ENCODE assay signal across 12 cellular contexts in the genomic region with DNA sequence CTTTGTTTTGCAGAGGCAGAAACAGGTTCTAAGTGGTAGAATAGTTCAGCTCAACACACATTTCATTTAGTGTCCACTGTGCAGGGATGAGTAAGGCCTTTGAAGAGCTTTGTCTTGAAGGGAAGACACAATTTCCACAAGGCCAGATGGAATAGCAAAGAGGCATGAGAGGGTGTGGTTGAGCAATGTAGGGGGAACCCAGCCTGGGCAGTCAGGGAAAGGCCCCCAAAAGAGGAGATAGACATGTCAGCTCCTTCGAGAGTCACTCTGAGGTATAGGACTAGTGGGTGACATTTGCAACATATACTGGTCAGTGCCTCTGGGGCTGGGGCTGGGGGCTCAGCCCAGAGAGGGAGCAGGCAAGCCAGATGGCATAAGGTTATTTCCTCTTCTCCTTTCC. TPM values are rescaled to one million over a fixed set of nuclear protein-coding genes. Genes with fewer than 3 reads are reported as not detected.
DNase-seq lines count a peak whose midpoint lies in the region; ATAC-seq, FAIRE-seq and TF ChIP-seq lines count a peak whose summit lies in the region.
"Had no signal": no experiment of that assay in that cellular context is flagged by ENCODE, and none has a peak within 500 bp of the region (broad histone marks: within the 10 kb centered on the region; RNA-seq: fewer than 3 reads in every experiment).

No MANE protein-coding gene starts in this region.

- peak overlapping the region in 2 of 11 experiments; percentile 2 to 7; a peak in 2 of 22 replicates for H3K9ac ChIP-seq in BLaER1 treated with 17β-estradiol and CSF1 and Interleukin-3, amounts not matched to agents 10 nM and 100 nM
- no peak overlapping the region for H3K9ac ChIP-seq in endothelial cell of umbilical vein (replicated peaks; ENCODE audit: extremely low read depth, insufficient read depth, low read length)

- ATAC-seq in HG03039 (IDR thresholded peaks at IDR 0.05; ENCODE audit: unreplicated experiment) (no peak), HG03139 (IDR thresholded peaks at IDR 0.05; ENCODE audit: unreplicated experiment) (no peak)

- DNase-seq in HTR-8/SVneo (ENCODE audit: insufficient read length, low spot score): no peak
- no peak for DNase-seq in endothelial cell of umbilical vein (ENCODE audit: low read depth, low spot score)
- DNase-seq in inferior parietal cortex (ENCODE audit: extremely low spot score): no peak
- no peak for DNase-seq in NK-92 (lab: John Stamatoyannopoulos, UW; ENCODE audit: unreplicated experiment)
- DNase-seq: activated effector memory CD4-positive, alpha-beta T cell treated with Interleukin-2 at 50 U/mL for 16 hours; NCI-H187 treated with DMSO at 0.1 percent for 48 hours had no signal

- TF ChIP-seq POLR2A in endothelial cell of umbilical vein (IDR thresholded peaks at IDR 0.05; ENCODE audit: low read depth, low read length): no peak

- FAIRE-seq in HTR-8/SVneo (lab: Jason Lieb, UNC) (peak; percentile 51), endothelial cell of umbilical vein (lab: Jason Lieb, UNC) (no peak)
- FAIRE-seq: islet of Langerhans had no signal

- POLR2A ChIA-PET in endothelial cell of umbilical vein (lab: Charles Lee): no interaction called here

- intact Hi-C loops in endothelial cell of umbilical vein (cut with micrococcal nuclease): no loop called here

- peaks cover 91% of the 10 kb centered on the region for H3K79me2 ChIP-seq in endothelial cell of umbilical vein (ENCODE audit: control insufficient read depth, insufficient read depth, low read length)

- no TSS peak for BruUV-seq in endothelial cell of umbilical vein (replicated peaks; lab: Mats Ljungman, UMichigan)

- H2AFZ ChIP-seq in endothelial cell of umbilical vein (ENCODE audit: low read depth, low read length): no peak overlapping the region

- no peaks in the 10 kb centered on the region for H3K27me3 ChIP-seq in BLaER1 treated with 17β-estradiol and CSF1 and Interleukin-3, amounts not matched to agents 10 nM and 100 nM
- H3K27me3 ChIP-seq in endothelial cell of umbilical vein (ENCODE audit: control insufficient read depth in 2 of 2, insufficient read depth in 2 of 2, low read length in 2 of 2) (no peaks in the 10 kb centered on the region), neutrophil (no peaks in the 10 kb centered on the region)

- peak overlapping the region; percentile 18 to 100 (median 49); a peak in 17 of 22 replicates for H3K4me2 ChIP-seq in BLaER1 treated with 17β-estradiol and CSF1 and Interleukin-3, amounts not matched to agents 10 nM and 100 nM
- H3K4me2 ChIP-seq in endothelial cell of umbilical vein (ENCODE audit: insufficient read depth, low read length): peak overlapping the region; percentile 27

- H3K4me3 ChIP-seq in BLaER1 treated with 17β-estradiol and CSF1 and Interleukin-3, amounts not matched to agents 10 nM and 100 nM: no peak overlapping the region
- H3K4me3 ChIP-seq in endothelial cell of umbilical vein (replicated peaks in 1 of 3; ENCODE audit: insufficient read depth in 1 of 3, low read depth in 1 of 3, low read length in 3 of 3): no peak overlapping the region
- H3K4me3 ChIP-seq in neutrophil (ENCODE audit: low read depth in 1 of 2, low read length in 1 of 2): no peak overlapping the region
- H3K4me3 ChIP-seq: prostate gland had no signal

- H3K9me3 ChIP-seq in BLaER1 treated with 17β-estradiol and CSF1 and Interleukin-3, amounts not matched to agents 10 nM and 100 nM (replicated peaks in 1 of 11): no peaks in the 10 kb centered on the region
- no peaks in the 10 kb centered on the region for H3K9me3 ChIP-seq in endothelial cell of umbilical vein (replicated peaks; ENCODE audit: control insufficient read depth, insufficient read depth, low read length)
- H3K9me3 ChIP-seq in neutrophil: no peaks in the 10 kb centered on the region
- H3K9me3 ChIP-seq: prostate gland had no signal

- dilution Hi-C loops in endothelial cell of umbilical vein (cut with MboI; ENCODE audit: extremely low pct_ligation_motif_present, low sequenced_read_pairs): no loop called here

- no peak for TF ChIP-seq CTCF in endothelial cell of umbilical vein (IDR thresholded peaks at IDR 0.05; ENCODE audit: extremely low read depth in 1 of 2, insufficient read depth in 1 of 2, low read depth in 1 of 2, low read length in 2 of 2)
- no peak for TF ChIP-seq CTCF in neutrophil (IDR thresholded peaks at IDR 0.05)

- peaks cover 43 to 66% (median 60%) of the 10 kb centered on the region in 10 experiments for H3K4me1 ChIP-seq in BLaER1 treated with 17β-estradiol and CSF1 and Interleukin-3, amounts not matched to agents 10 nM and 100 nM
- H3K4me1 ChIP-seq in endothelial cell of umbilical vein (ENCODE audit: control insufficient read depth, extremely low read depth, insufficient read depth, low read length): peaks cover 56% of the 10 kb centered on the region
- H3K4me1 ChIP-seq in neutrophil (ENCODE audit: control insufficient read depth in 1 of 2, insufficient read depth in 1 of 2, low read depth in 1 of 2, low read length in 1 of 2): peaks cover 22 to 32% of the 10 kb centered on the region in 2 experiments

- H3K36me3 ChIP-seq in BLaER1 treated with 17β-estradiol and CSF1 and Interleukin-3, amounts not matched to agents 10 nM and 100 nM: peaks cover 55 to 96% (median 86%) of the 10 kb centered on the region in 11 experiments
- H3K36me3 ChIP-seq in endothelial cell of umbilical vein (ENCODE audit: control insufficient read depth in 2 of 2, extremely low read depth in 1 of 2, insufficient read depth in 2 of 2, low read length in 2 of 2): peaks cover 9 to 10% of the 10 kb centered on the region in 2 experiments
- peaks cover 11% of the 10 kb centered on the region for H3K36me3 ChIP-seq in neutrophil
- H3K36me3 ChIP-seq: prostate gland had no signal

- peak overlapping the region in 1 of 11 experiments; percentile 4; a peak in 1 of 22 replicates for H3K27ac ChIP-seq in BLaER1 treated with 17β-estradiol and CSF1 and Interleukin-3, amounts not matched to agents 10 nM and 100 nM
- peak overlapping the region; percentile 6 for H3K27ac ChIP-seq in endothelial cell of umbilical vein (ENCODE audit: insufficient read depth, low read depth, low read length)
- H3K27ac ChIP-seq in neutrophil: peak overlapping the region; percentile 58

- CTCF ChIA-PET in endothelial cell of umbilical vein (lab: Charles Lee): interaction anchor here (0.6 to 1.8 kb wide), 8 partner anchors 9 to 57 kb away, joined by 3 to 12 read pairs (median 4); no protein-coding TSS in a partner anchor

- H4K20me1 ChIP-seq in BLaER1 treated with 17β-estradiol and CSF1 and Interleukin-3, amounts not matched to agents 10 nM and 100 nM: peaks cover 97 to 100% (median 98%) of the 10 kb centered on the region in 11 experiments
- H4K20me1 ChIP-seq in endothelial cell of umbilical vein (replicated peaks; ENCODE audit: control insufficient read depth, extremely low read depth, insufficient read depth, low read length): no peaks in the 10 kb centered on the region

- H3K9me1 ChIP-seq in endothelial cell of umbilical vein (replicated peaks; ENCODE audit: control insufficient read depth, extremely low read depth, insufficient read depth, low read length): no peaks in the 10 kb centered on the region

TF ChIP-seq in endothelial cell of umbilical vein, 7 proteins besides CTCF, POLR2A, EP300 and RAD21:
- TF ChIP-seq FOS (IDR thresholded peaks at IDR 0.05; ENCODE audit: borderline replicate concordance, insufficient read depth, low read length) (no peak), EZH2 (IDR thresholded peaks at IDR 0.05; ENCODE audit: borderline replicate concordance, low read depth, low read length, severe bottlenecking) (no peak)
- TF ChIP-seq, protein P1, sequence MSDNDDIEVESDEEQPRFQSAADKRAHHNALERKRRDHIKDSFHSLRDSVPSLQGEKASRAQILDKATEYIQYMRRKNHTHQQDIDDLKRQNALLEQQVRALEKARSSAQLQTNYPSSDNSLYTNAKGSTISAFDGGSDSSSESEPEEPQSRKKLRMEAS (IDR thresholded peaks at IDR 0.05; ENCODE audit: insufficient read depth, insufficient read length): no peak

RNA-seq across cellular contexts. Expression of a gene that starts 7.0 kb away (rescaled TPM):
- total RNA-seq in endothelial cell of umbilical vein: 70.7 and 71.0 TPM in 2 replicates
- 54.5 and 55.3 TPM in 2 replicates for polyA plus RNA-seq in endothelial cell of umbilical vein
- 49.2 and 50.9 TPM in 2 replicates for polyA plus RNA-seq in endothelial cell of umbilical vein (2011; cell fraction: cytosol; rRNA removed)
- 22.4 and 25.2 TPM in 2 replicates for polyA plus RNA-seq in endothelial cell of umbilical vein (2011; cell fraction: nucleus; rRNA removed)
- 41.3 and 42.9 TPM in 2 replicates for polyA plus RNA-seq in endothelial cell of umbilical vein (2012)
- polyA minus RNA-seq in endothelial cell of umbilical vein: 79.3 and 89.4 TPM in 2 replicates
- polyA minus RNA-seq in endothelial cell of umbilical vein (2011; cell fraction: cytosol; rRNA and poly(A)+ RNA removed): 106 TPM
- polyA minus RNA-seq in endothelial cell of umbilical vein (2011; cell fraction: nucleus; rRNA and poly(A)+ RNA removed): 18.0 and 18.2 TPM in 2 replicates

RNA-seq across cellular contexts. Expression of a gene that starts 34.8 kb away (rescaled TPM):
- total RNA-seq in endothelial cell of umbilical vein: 34.9 and 36.8 TPM in 2 replicates
- 47.1 and 55.5 TPM in 2 replicates for polyA plus RNA-seq in endothelial cell of umbilical vein
- polyA plus RNA-seq in endothelial cell of umbilical vein (2011; cell fraction: cytosol; rRNA removed): 30.8 and 38.9 TPM in 2 replicates
- 47.3 and 56.7 TPM in 2 replicates for polyA plus RNA-seq in endothelial cell of umbilical vein (2011; cell fraction: nucleus; rRNA removed)
- 24.1 and 28.5 TPM in 2 replicates for polyA plus RNA-seq in endothelial cell of umbilical vein (2012)
- 36.3 and 42.3 TPM in 2 replicates for polyA minus RNA-seq in endothelial cell of umbilical vein
- 14.3 TPM for polyA minus RNA-seq in endothelial cell of umbilical vein (2011; cell fraction: cytosol; rRNA and poly(A)+ RNA removed)
- 17.3 and 24.4 TPM in 2 replicates for polyA minus RNA-seq in endothelial cell of umbilical vein (2011; cell fraction: nucleus; rRNA and poly(A)+ RNA removed)
